Comparison of ENCODE assay signal across 10 cellular contexts in genomic region chr20:59063358-59064213, GRCh38.
DNase-seq lines count a peak whose midpoint lies in the region; ATAC-seq lines count a peak whose summit lies in the region.
"Had no signal": no experiment of that assay in that cellular context is flagged by ENCODE, and none has a peak within 500 bp of the region (broad histone marks: within the 10 kb centered on the region; RNA-seq: fewer than 3 reads in every experiment).

No MANE protein-coding gene starts in this region.

- peak overlapping the region; percentile 7 for H3K9ac ChIP-seq in muscle layer of colon (ENCODE audit: low read length)

- ATAC-seq in HG03521 (IDR thresholded peaks at IDR 0.05; ENCODE audit: unreplicated experiment): no peak
- no peak for ATAC-seq in GM21528 (IDR thresholded peaks at IDR 0.05; ENCODE audit: low FRiP score, unreplicated experiment)
- ATAC-seq: activated CD8-positive, alpha-beta T cell treated with anti-CD3 and anti-CD28 coated beads, Interleukin-2, amount 10 ng/mL, durations not matched to agents 7 days and 5 days had no signal

- peaks cover 13% of the 10 kb centered on the region for H3K4me1 ChIP-seq in muscle layer of colon (ENCODE audit: insufficient read depth, low read length)

- H3K4me3 ChIP-seq in muscle layer of colon (ENCODE audit: low read depth in 1 of 2, low read length in 2 of 2): peak overlapping the region in 1 of 2 donors; percentile 19

- H3K27me3 ChIP-seq in muscle layer of colon (ENCODE audit: control insufficient read depth in 1 of 2, insufficient read depth in 2 of 2, low read length in 2 of 2): no peaks in the 10 kb centered on the region

- H3K9me3 ChIP-seq in muscle layer of colon (ENCODE audit: low read length): no peaks in the 10 kb centered on the region

- DNase-seq in COLO829 (ENCODE audit: low spot score): peak; percentile 96
- DNase-seq in NCI-H2227 treated with DMSO at 0.1 percent for 48 hours (lab: John Stamatoyannopoulos, UW): peak; percentile 60
- peak; percentile 39 for DNase-seq in dedifferentiated amniotic fluid mesenchymal stem cell (ENCODE audit: extremely low spot score)
- DNase-seq in NCI-H82 treated with DMSO at 0.1 percent for 48 hours (lab: John Stamatoyannopoulos, UW; ENCODE audit: unreplicated experiment): no peak
- no peak for DNase-seq in GOT3 (lab: John Stamatoyannopoulos, UW)
- DNase-seq: activated CD8-positive, alpha-beta T cell treated with anti-CD3 and anti-CD28 coated beads, Interleukin-2, amount 10 ng/mL, durations not matched to agents 7 days and 5 days; DND-41 had no signal

- H3K27ac ChIP-seq in muscle layer of colon (ENCODE audit: low read depth, low read length): peak overlapping the region; percentile 36

- no peaks in the 10 kb centered on the region for H3K36me3 ChIP-seq in muscle layer of colon (ENCODE audit: insufficient read depth, low read length)

Comparison
In these comparisons a context has a peak if more than half of its experiments do, and no peak if none do; other contexts are left out.
1. DNase-seq: peak in COLO829 (single experiment), NCI-H2227 treated with DMSO at 0.1 percent for 48 hours (single experiment) and dedifferentiated amniotic fluid mesenchymal stem cell (single experiment); none in NCI-H82 treated with DMSO at 0.1 percent for 48 hours (single experiment) and GOT3 (single experiment).